16 cellular contexts compared by ENCODE assay signal in genomic region chr4:48651869-48652447, GRCh38.
A peak's percentile ranks its signal among the peaks of the same experiment; 100 is the strongest.
DNase-seq lines count a peak whose midpoint lies in the region; ATAC-seq, FAIRE-seq and TF ChIP-seq lines count a peak whose summit lies in the region.
"Had no signal": no experiment of that assay in that cellular context is flagged by ENCODE, and none has a peak within 500 bp of the region (broad histone marks: within the 10 kb centered on the region; RNA-seq: fewer than 3 reads in every experiment).

No MANE protein-coding gene starts in this region.

- no peak overlapping the region for H3K4me3 Mint-ChIP-seq in activated naive CD8-positive, alpha-beta T cell treated with anti-CD3 and anti-CD28 coated beads, Interleukin-2, amount 50 U/mL, for 24 hours
- H3K4me3 Mint-ChIP-seq in immature natural killer cell = no peak overlapping the region
- H3K4me3 Mint-ChIP-seq in endodermal cell = no peak overlapping the region
- H3K4me3 Mint-ChIP-seq: B cell had no signal

- WGBS in endodermal cell (ENCODE audit: insufficient coverage in 1 of 2, insufficient read length in 1 of 2), 2 experiments = 75% methylated on average over 1 of the region's 1 CpG; no CpG with 5 or more reads in 1 of the 2 experiments

- no peaks in the 10 kb centered on the region for H3K9me3 Mint-ChIP-seq in activated naive CD8-positive, alpha-beta T cell treated with anti-CD3 and anti-CD28 coated beads, Interleukin-2, amount 50 U/mL, for 24 hours
- H3K9me3 Mint-ChIP-seq in immature natural killer cell (no peaks in the 10 kb centered on the region), endodermal cell (no peaks in the 10 kb centered on the region)

- H3K9me3 ChIP-seq in endodermal cell (ENCODE audit: control insufficient read depth, low read length) = no peaks in the 10 kb centered on the region
- H3K9me3 ChIP-seq: upper lobe of left lung had no signal

- H3K4me3 ChIP-seq in AG04449 (ENCODE audit: low read depth, low read length) = no peak overlapping the region
- H3K4me3 ChIP-seq in endodermal cell (ENCODE audit: low read length) = no peak overlapping the region

- peaks cover 4% of the 10 kb centered on the region for H3K36me3 Mint-ChIP-seq in activated naive CD8-positive, alpha-beta T cell treated with anti-CD3 and anti-CD28 coated beads, Interleukin-2, amount 50 U/mL, for 24 hours (ENCODE audit: low read depth)
- H3K36me3 Mint-ChIP-seq in immature natural killer cell (no peaks in the 10 kb centered on the region), endodermal cell (ENCODE audit: low read depth) (no peaks in the 10 kb centered on the region)

- TF ChIP-seq POLR2A in GM12891 (IDR thresholded peaks at IDR 0.05; ENCODE audit: low read depth, low read length) = no peak

- no peak overlapping the region for H3K27ac Mint-ChIP-seq in activated naive CD8-positive, alpha-beta T cell treated with anti-CD3 and anti-CD28 coated beads, Interleukin-2, amount 50 U/mL, for 24 hours
- H3K27ac Mint-ChIP-seq in immature natural killer cell = peak overlapping the region in 4 of 6 donors; percentile 0 to 67 (median 18)
- no peak overlapping the region for H3K27ac Mint-ChIP-seq in endodermal cell
- H3K27ac Mint-ChIP-seq: B cell had no signal

- ATAC-seq in activated naive CD8-positive, alpha-beta T cell treated with anti-CD3 and anti-CD28 coated beads, Interleukin-2, amount 50 U/mL, for 24 hours = peak; percentile 52
- ATAC-seq in GM21390 (IDR thresholded peaks at IDR 0.05; ENCODE audit: unreplicated experiment) = no peak

- peak; percentile 29 for DNase-seq in AG04449 (ENCODE audit: low read depth, low spot score)
- DNase-seq in GM12891 (ENCODE audit: insufficient read length, low spot score) = no peak
- DNase-seq in activated naive CD8-positive, alpha-beta T cell treated with anti-CD3 and anti-CD28 coated beads, Interleukin-2, amount 50 U/mL, for 24 hours = no peak
- no peak for DNase-seq in immature natural killer cell
- no peak for DNase-seq in activated CD4-positive, alpha-beta T cell treated with anti-CD3 and anti-CD28 coated beads for 1 hour
- DNase-seq in NCI-H2196 (lab: John Stamatoyannopoulos, UW; ENCODE audit: unreplicated experiment) = no peak
- DNase-seq in endodermal cell = no peak
- DNase-seq: DMS53, Karpas-422, NCI-H1930, NCI-H774, SIG-M5, upper lobe of left lung had no signal

- no peak overlapping the region for H3K9ac ChIP-seq in endodermal cell (ENCODE audit: extremely low read depth, low read length, poor library complexity, severe bottlenecking)

- H3K27me3 ChIP-seq in endodermal cell (ENCODE audit: control insufficient read depth, insufficient read depth, low read length, poor library complexity, severe bottlenecking) = no peaks in the 10 kb centered on the region
- H3K27me3 ChIP-seq: upper lobe of left lung had no signal

- peaks cover 5% of the 10 kb centered on the region for H3K36me3 ChIP-seq in endodermal cell (ENCODE audit: control insufficient read depth, insufficient read depth, low read length)
- H3K36me3 ChIP-seq: upper lobe of left lung had no signal

- CTCF ChIA-PET in AG04449 (lab: Yijun Ruan, JAX) = interaction anchor here (1.3 to 1.4 kb wide), 3 partner anchors 9 to 74 kb away, joined by 4 to 5 read pairs (median 4); no protein-coding TSS in a partner anchor

- POLR2A ChIA-PET in AG04449 (lab: Yijun Ruan, JAX) = no interaction called here

- peak; percentile 47 for FAIRE-seq in GM12891 (lab: Jason Lieb, UNC)
- FAIRE-seq: GM12892 had no signal

- H3K4me1 ChIP-seq in endodermal cell (ENCODE audit: control insufficient read depth, insufficient read depth, low read length) = peaks cover 11% of the 10 kb centered on the region

- TF ChIP-seq CTCF in AG04449 (IDR thresholded peaks at IDR 0.05; ENCODE audit: insufficient read depth, low read length, missing control alignments) (no peak), endodermal cell (conservative IDR thresholded peaks at IDR 0.05) (no peak)

- H3K4me1 Mint-ChIP-seq in activated naive CD8-positive, alpha-beta T cell treated with anti-CD3 and anti-CD28 coated beads, Interleukin-2, amount 50 U/mL, for 24 hours = peaks cover 47% of the 10 kb centered on the region
- H3K4me1 Mint-ChIP-seq in immature natural killer cell = peaks cover 57 to 70% of the 10 kb centered on the region in 2 donors
- H3K4me1 Mint-ChIP-seq in endodermal cell = peaks cover 43% of the 10 kb centered on the region

- no peaks in the 10 kb centered on the region for H3K27me3 Mint-ChIP-seq in activated naive CD8-positive, alpha-beta T cell treated with anti-CD3 and anti-CD28 coated beads, Interleukin-2, amount 50 U/mL, for 24 hours
- H3K27me3 Mint-ChIP-seq in immature natural killer cell (ENCODE audit: low read depth in 3 of 3) (peaks cover 0 to 3% (median 0%) of the 10 kb centered on the region in 3 donors), endodermal cell (ENCODE audit: insufficient read depth) (no peaks in the 10 kb centered on the region)
- H3K27me3 Mint-ChIP-seq: B cell had no signal

- no peak overlapping the region for H3K27ac ChIP-seq in endodermal cell (ENCODE audit: low read depth, low read length)

TF ChIP-seq in GM12891, 5 proteins besides CTCF, POLR2A, EP300 and RAD21:
- TF ChIP-seq PAX5 (IDR thresholded peaks at IDR 0.05; ENCODE audit: insufficient read depth, low read length, severe bottlenecking) (no peak), TAF1 (IDR thresholded peaks at IDR 0.05; ENCODE audit: low read depth, low read length) (no peak), POU2F2 (IDR thresholded peaks at IDR 0.05; ENCODE audit: low read depth, low read length) (no peak), SPI1 (IDR thresholded peaks at IDR 0.05; ENCODE audit: low read depth, low read length) (no peak), POLR2AphosphoS5 (IDR thresholded peaks at IDR 0.05; ENCODE audit: low read depth, low read length) (no peak)

Comparison
In these comparisons a context has a peak if more than half of its experiments do, and no peak if none do; other contexts are left out.
1. H3K27ac Mint-ChIP-seq: peak in immature natural killer cell (4 of 6); none in activated naive CD8-positive, alpha-beta T cell treated with anti-CD3 and anti-CD28 coated beads, Interleukin-2, amount 50 U/mL, for 24 hours (single experiment) and endodermal cell (single experiment).